In genomic region chr7:130768854-130769253, GRCh38 we compare ENCODE assay signal across 38 cellular contexts. TPM values are rescaled to one million over a fixed set of nuclear protein-coding genes. Genes with fewer than 3 reads are reported as not detected.
"Had no signal": no experiment of that assay in that cellular context is flagged by ENCODE, and none has a peak within 500 bp of the region (broad histone marks: within the 10 kb centered on the region; RNA-seq: fewer than 3 reads in every experiment).

No MANE protein-coding gene starts in this region.

- DNase-seq: activated effector memory CD4-positive, alpha-beta T cell treated with anti-CD3 and anti-CD28 coated beads, Interleukin-2, amount 50 U/mL, for 16 hours; activated effector memory CD4-positive, alpha-beta T cell treated with Interleukin-2 at 50 U/mL for 16 hours; activated gamma-delta T cell; activated gamma-delta T cell treated with Interleukin-2 at 50 U/mL for 16 hours; activated naive CD4-positive, alpha-beta T cell; activated naive CD4-positive, alpha-beta T cell treated with anti-CD3 and anti-CD28 coated beads for 36 hours; activated naive CD4-positive, alpha-beta T cell treated with anti-CD3 and anti-CD28 coated beads, Interleukin-2, amount 10 ng/mL, durations not matched to agents 7 days and 5 days; activated naive CD4-positive, alpha-beta T cell treated with anti-CD3 and anti-CD28 coated beads, Interleukin-2, amount 50 U/mL, for 16 hours; activated naive CD4-positive, alpha-beta T cell treated with Interleukin-2 at 50 U/mL for 16 hours; activated naive CD8-positive, alpha-beta T cell treated with anti-CD3 and anti-CD28 coated beads for 36 hours; activated naive CD8-positive, alpha-beta T cell treated with anti-CD3 and anti-CD28 coated beads, Interleukin-2, amount 10 ng/mL, durations not matched to agents 7 days and 5 days; activated naive CD8-positive, alpha-beta T cell treated with anti-CD3 and anti-CD28 coated beads, Interleukin-2, amount 50 U/mL, for 24 hours; activated T-cell treated with anti-CD3 and anti-CD28 coated beads, Interleukin-2, amount 50 U/mL, for 24 hours; activated T-cell treated with anti-CD3 and anti-CD28 coated beads, Interleukin-2, amount 50 U/mL, for 4 hours; activated T-cell treated with anti-CD3 and anti-CD28 coated beads, Interleukin-2, amount 50 U/mL, for 48 hours; activated T-cell treated with anti-CD3 and anti-CD28 coated beads, Interleukin-2, amount 50 U/mL, for 72 hours; adrenal gland; amniotic stem cell; amygdala; anterior cingulate cortex; aorta; body of pancreas; brain microvascular endothelial cell; caudate nucleus; central memory CD4-positive, alpha-beta T cell; cerebellar nuclear complex had no signal

- H3K4me3 ChIP-seq: adrenal gland, ascending aorta, body of pancreas, breast epithelium, cardiac muscle cell had no signal

- H3K27ac ChIP-seq: adrenal gland, ascending aorta, body of pancreas, brain microvascular endothelial cell, breast epithelium, cardiac muscle cell had no signal

- H3K27me3 ChIP-seq: adrenal gland, ascending aorta, body of pancreas, brain microvascular endothelial cell, breast epithelium, cardiac muscle cell had no signal

- ATAC-seq: activated naive CD4-positive, alpha-beta T cell treated with anti-CD3 and anti-CD28 coated beads, Interleukin-2, amount 50 U/mL, for 72 hours; activated naive CD8-positive, alpha-beta T cell treated with anti-CD3 and anti-CD28 coated beads, Interleukin-2, amount 50 U/mL, for 24 hours; activated T-cell treated with anti-CD3 and anti-CD28 coated beads, Interleukin-2, amount 50 U/mL, for 4 hours; activated T-cell treated with anti-CD3 and anti-CD28 coated beads, Interleukin-2, amount 50 U/mL, for 72 hours; activated T-helper 17 cell treated with anti-CD3 and anti-CD28 coated beads, Interleukin-2, amount 50 U/mL, for 72 hours; body of pancreas had no signal

- H3K36me3 ChIP-seq: adrenal gland, ascending aorta, brain microvascular endothelial cell, breast epithelium, cardiac muscle cell had no signal

- FAIRE-seq: astrocyte, bronchial epithelial cell had no signal

- H3K4me1 ChIP-seq: adrenal gland, ascending aorta, body of pancreas, breast epithelium had no signal

RNA-seq across cellular contexts. Expression of gene KLF14, which starts 34.8 kb away (rescaled TPM):
- total RNA-seq: activated naive CD4-positive, alpha-beta T cell treated with anti-CD3 and anti-CD28 coated beads for 36 hours; activated naive CD4-positive, alpha-beta T cell treated with anti-CD3 and anti-CD28 coated beads, Interleukin-2, amount 50 U/mL, for 72 hours; activated naive CD8-positive, alpha-beta T cell treated with anti-CD3 and anti-CD28 coated beads for 36 hours; activated naive CD8-positive, alpha-beta T cell treated with anti-CD3 and anti-CD28 coated beads, Interleukin-2, amount 10 ng/mL, durations not matched to agents 7 days and 5 days; activated T-cell treated with anti-CD3 and anti-CD28 coated beads, Interleukin-2, amount 50 U/mL, for 4 hours; activated T-helper 1 cell treated with anti-CD3 and anti-CD28 coated beads, Interleukin-12 subunit alpha, Interleukin-12 subunit beta, Interleukin-2, Interleukin-4 antibody, amounts not matched to agents 30 ng/mL and 10 ng/mL and 1 ng/mL, durations not matched to agents 14 hours and 24 hours and 36 hours; activated T-helper 17 cell treated with anti-CD3 and anti-CD28 coated beads, Interleukin-2, amount 50 U/mL, for 72 hours; activated T-helper 2 cell treated with anti-CD3 and anti-CD28 coated beads, Interferon-gamma antibody, Interleukin-2, Interleukin-4, amounts not matched to agents 10 μg/mL and 5 μg/mL and 100 μg/mL, durations not matched to agents 14 hours and 24 hours and 36 hours; ascending aorta; cardiac muscle cell; cardiac septum; cerebellum; chondrocyte had no signal
- polyA plus RNA-seq: aorta, cardiac muscle cell had no signal
